In genomic region chr1:117754061-117754969, GRCh38 we compare ENCODE assay signal across 8 cellular contexts.
DNase-seq lines count a peak whose midpoint lies in the region; ATAC-seq and TF ChIP-seq lines count a peak whose summit lies in the region.

No MANE protein-coding gene starts in this region.

- H3K27ac Mint-ChIP-seq in nephron = no peak overlapping the region

- TF ChIP-seq POLR2A in upper lobe of left lung (IDR thresholded peaks at IDR 0.05) = no peak

- 9 to 11% methylated on average over 9 of the region's 9 CpGs for WGBS in upper lobe of left lung, 2 donors

- POLR2A ChIA-PET in HEK293 (lab: Yijun Ruan, JAX) = no interaction called here

- H3K36me3 ChIP-seq in HEK293 (ENCODE audit: control insufficient read depth in 2 of 2, insufficient read depth in 1 of 2, low read length in 2 of 2) (no peaks in the 10 kb centered on the region), upper lobe of left lung (no peaks in the 10 kb centered on the region)

- H3K27me3 Mint-ChIP-seq in nephron (ENCODE audit: low read depth) = peaks cover 19% of the 10 kb centered on the region

- H3K9me3 Mint-ChIP-seq in nephron = peaks cover 9% of the 10 kb centered on the region

- ATAC-seq in upper lobe of left lung (ENCODE audit: low FRiP score in 2 of 2) = peak in 1 of 2 donors; percentile 58
- ATAC-seq in GM21515 (IDR thresholded peaks at IDR 0.05; ENCODE audit: unreplicated experiment) = no peak

- H3K27ac ChIP-seq in HEK293 (ENCODE audit: extremely low read depth, low read depth, low read length) = no peak overlapping the region
- H3K27ac ChIP-seq in upper lobe of left lung = no peak overlapping the region

- CTCF ChIA-PET in HEK293 (lab: Yijun Ruan, JAX) = interaction anchor here (0.6 to 9.3 kb wide), 63 partner anchors 9 to 1280 kb away, joined by 3 to 154 read pairs (median 4); partner anchors contain the start of gene TENT5C

- peak; percentile 59 for TF ChIP-seq CTCF in HEK293 (tag by site-specific recombination; IDR thresholded peaks at IDR 0.05)
- TF ChIP-seq CTCF in fibroblast of pulmonary artery (IDR thresholded peaks at IDR 0.05; ENCODE audit: low read length, missing control alignments) = peak; percentile 70
- peak; percentile 67 to 73 (median 68) for TF ChIP-seq CTCF in nephron (IDR thresholded peaks at IDR 0.05; ENCODE audit: unreplicated experiment in 3 of 3)
- TF ChIP-seq CTCF in upper lobe of left lung (IDR thresholded peaks at IDR 0.05) = peak; percentile 48 to 70 (median 58)

- DNase-seq in CD1c-positive myeloid dendritic cell (ENCODE audit: extremely low spot score) = peak; percentile 52
- peak; percentile 11 for DNase-seq in NCI-H82 treated with DMSO at 0.1 percent for 48 hours (lab: John Stamatoyannopoulos, UW; ENCODE audit: unreplicated experiment)
- DNase-seq in activated T-cell treated with anti-CD3 and anti-CD28 coated beads for 1 hour (ENCODE audit: low read depth) = peak; percentile 33
- DNase-seq in fibroblast of pulmonary artery (ENCODE audit: low read depth) = peak; percentile 73
- DNase-seq in upper lobe of left lung = peak in 1 of 2 donors; percentile 57

- H3K9me3 ChIP-seq in HEK293 (ENCODE audit: control insufficient read depth, insufficient read depth, low read depth, low read length) = no peaks in the 10 kb centered on the region
- H3K9me3 ChIP-seq in upper lobe of left lung = no peaks in the 10 kb centered on the region

- TF ChIP-seq EP300 in upper lobe of left lung (IDR thresholded peaks at IDR 0.05) = no peak

- H3K4me3 ChIP-seq in HEK293 (ENCODE audit: low read depth, low read length) (no peak overlapping the region), fibroblast of pulmonary artery (replicated peaks; ENCODE audit: low read depth, low read length) (peak overlapping the region; percentile 21), upper lobe of left lung (no peak overlapping the region)

- H3K4me3 Mint-ChIP-seq in nephron = no peak overlapping the region

- H3K36me3 Mint-ChIP-seq in nephron (ENCODE audit: low read depth) = no peaks in the 10 kb centered on the region

- H3K27me3 ChIP-seq in upper lobe of left lung = no peaks in the 10 kb centered on the region

- H3K4me1 Mint-ChIP-seq in nephron = peaks cover 16% of the 10 kb centered on the region

- H3K4me1 ChIP-seq in HEK293 (ENCODE audit: control insufficient read depth, insufficient read depth, low read length) (peaks cover 4% of the 10 kb centered on the region; the same call in 1 of the 2 replicates), upper lobe of left lung (peaks cover 6 to 16% (median 12%) of the 10 kb centered on the region in 4 donors)

TF ChIP-seq in HEK293, 187 proteins besides CTCF, POLR2A, EP300 and RAD21 (continues in another document):
- TF ChIP-seq IKZF3 (tag by site-specific recombination; IDR thresholded peaks at IDR 0.05) = peak; percentile 80
- TF ChIP-seq, protein P1, sequence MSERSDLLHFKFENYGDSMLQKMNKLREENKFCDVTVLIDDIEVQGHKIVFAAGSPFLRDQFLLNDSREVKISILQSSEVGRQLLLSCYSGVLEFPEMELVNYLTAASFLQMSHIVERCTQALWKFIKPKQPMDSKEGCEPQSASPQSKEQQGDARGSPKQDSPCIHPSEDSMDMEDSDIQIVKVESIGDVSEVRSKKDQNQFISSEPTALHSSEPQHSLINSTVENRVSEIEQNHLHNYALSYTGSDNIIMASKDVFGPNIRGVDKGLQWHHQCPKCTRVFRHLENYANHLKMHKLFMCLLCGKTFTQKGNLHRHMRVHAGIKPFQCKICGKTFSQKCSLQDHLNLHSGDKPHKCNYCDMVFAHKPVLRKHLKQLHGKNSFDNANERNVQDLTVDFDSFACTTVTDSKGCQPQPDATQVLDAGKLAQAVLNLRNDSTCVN (tag by site-specific recombination; optimal IDR thresholded peaks at IDR 0.05) = no peak
- no peak for TF ChIP-seq ZNF776 (tag by site-specific recombination; IDR thresholded peaks at IDR 0.05; ENCODE audit: borderline replicate concordance)
- no peak for TF ChIP-seq ZNF704 (tag by site-specific recombination; IDR thresholded peaks at IDR 0.05)
- TF ChIP-seq ZNF707 (tag by site-specific recombination; IDR thresholded peaks at IDR 0.05) = no peak
- TF ChIP-seq ZNF792 (tag by site-specific recombination; IDR thresholded peaks at IDR 0.05) = no peak
- TF ChIP-seq, protein P2, sequence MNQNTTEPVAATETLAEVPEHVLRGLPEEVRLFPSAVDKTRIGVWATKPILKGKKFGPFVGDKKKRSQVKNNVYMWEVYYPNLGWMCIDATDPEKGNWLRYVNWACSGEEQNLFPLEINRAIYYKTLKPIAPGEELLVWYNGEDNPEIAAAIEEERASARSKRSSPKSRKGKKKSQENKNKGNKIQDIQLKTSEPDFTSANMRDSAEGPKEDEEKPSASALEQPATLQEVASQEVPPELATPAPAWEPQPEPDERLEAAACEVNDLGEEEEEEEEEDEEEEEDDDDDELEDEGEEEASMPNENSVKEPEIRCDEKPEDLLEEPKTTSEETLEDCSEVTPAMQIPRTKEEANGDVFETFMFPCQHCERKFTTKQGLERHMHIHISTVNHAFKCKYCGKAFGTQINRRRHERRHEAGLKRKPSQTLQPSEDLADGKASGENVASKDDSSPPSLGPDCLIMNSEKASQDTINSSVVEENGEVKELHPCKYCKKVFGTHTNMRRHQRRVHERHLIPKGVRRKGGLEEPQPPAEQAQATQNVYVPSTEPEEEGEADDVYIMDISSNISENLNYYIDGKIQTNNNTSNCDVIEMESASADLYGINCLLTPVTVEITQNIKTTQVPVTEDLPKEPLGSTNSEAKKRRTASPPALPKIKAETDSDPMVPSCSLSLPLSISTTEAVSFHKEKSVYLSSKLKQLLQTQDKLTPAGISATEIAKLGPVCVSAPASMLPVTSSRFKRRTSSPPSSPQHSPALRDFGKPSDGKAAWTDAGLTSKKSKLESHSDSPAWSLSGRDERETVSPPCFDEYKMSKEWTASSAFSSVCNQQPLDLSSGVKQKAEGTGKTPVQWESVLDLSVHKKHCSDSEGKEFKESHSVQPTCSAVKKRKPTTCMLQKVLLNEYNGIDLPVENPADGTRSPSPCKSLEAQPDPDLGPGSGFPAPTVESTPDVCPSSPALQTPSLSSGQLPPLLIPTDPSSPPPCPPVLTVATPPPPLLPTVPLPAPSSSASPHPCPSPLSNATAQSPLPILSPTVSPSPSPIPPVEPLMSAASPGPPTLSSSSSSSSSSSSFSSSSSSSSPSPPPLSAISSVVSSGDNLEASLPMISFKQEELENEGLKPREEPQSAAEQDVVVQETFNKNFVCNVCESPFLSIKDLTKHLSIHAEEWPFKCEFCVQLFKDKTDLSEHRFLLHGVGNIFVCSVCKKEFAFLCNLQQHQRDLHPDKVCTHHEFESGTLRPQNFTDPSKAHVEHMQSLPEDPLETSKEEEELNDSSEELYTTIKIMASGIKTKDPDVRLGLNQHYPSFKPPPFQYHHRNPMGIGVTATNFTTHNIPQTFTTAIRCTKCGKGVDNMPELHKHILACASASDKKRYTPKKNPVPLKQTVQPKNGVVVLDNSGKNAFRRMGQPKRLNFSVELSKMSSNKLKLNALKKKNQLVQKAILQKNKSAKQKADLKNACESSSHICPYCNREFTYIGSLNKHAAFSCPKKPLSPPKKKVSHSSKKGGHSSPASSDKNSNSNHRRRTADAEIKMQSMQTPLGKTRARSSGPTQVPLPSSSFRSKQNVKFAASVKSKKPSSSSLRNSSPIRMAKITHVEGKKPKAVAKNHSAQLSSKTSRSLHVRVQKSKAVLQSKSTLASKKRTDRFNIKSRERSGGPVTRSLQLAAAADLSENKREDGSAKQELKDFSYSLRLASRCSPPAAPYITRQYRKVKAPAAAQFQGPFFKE (tag by site-specific recombination; IDR thresholded peaks at IDR 0.05; ENCODE audit: borderline replicate concordance) = no peak
- no peak for TF ChIP-seq SP3 (tag by site-specific recombination; IDR thresholded peaks at IDR 0.05)
- TF ChIP-seq ZBTB10 (tag by site-specific recombination; IDR thresholded peaks at IDR 0.05) = no peak
- TF ChIP-seq ZIC2 (tag by site-specific recombination; IDR thresholded peaks at IDR 0.05) = no peak
- no peak for TF ChIP-seq ZNF747 (tag by site-specific recombination; IDR thresholded peaks at IDR 0.05)
- no peak for TF ChIP-seq ZNF544 (tag by site-specific recombination; IDR thresholded peaks at IDR 0.05)
- peak; percentile 30; the same call in 1 of the 2 replicates for TF ChIP-seq ZEB2 (tag by site-specific recombination; IDR thresholded peaks at IDR 0.05)
- TF ChIP-seq ZFP3 (tag by site-specific recombination; IDR thresholded peaks at IDR 0.05; ENCODE audit: low read depth) = no peak
- TF ChIP-seq HOXA7 (CRISPR knock-in tag; IDR thresholded peaks at IDR 0.05; ENCODE audit: borderline replicate concordance) = no peak
- no peak for TF ChIP-seq OSR2 (tag by site-specific recombination; IDR thresholded peaks at IDR 0.05)
- peak; percentile 94 for TF ChIP-seq SCRT1 (tag by site-specific recombination; IDR thresholded peaks at IDR 0.05; ENCODE audit: borderline replicate concordance)
